In genomic region chr13:100525453-100526298, GRCh38 we compare ENCODE assay signal across 21 cellular contexts.
A peak's percentile ranks its signal among the peaks of the same experiment; 100 is the strongest.
DNase-seq lines count a peak whose midpoint lies in the region; ATAC-seq and TF ChIP-seq lines count a peak whose summit lies in the region.
"Had no signal": no experiment of that assay in that cellular context is flagged by ENCODE, and none has a peak within 500 bp of the region (broad histone marks: within the 10 kb centered on the region; RNA-seq: fewer than 3 reads in every experiment).

No MANE protein-coding gene starts in this region.

- H3K36me3 ChIP-seq in GM23338 (ENCODE audit: insufficient read depth) (0 out of 2 replicates have a peak, but pooled peaks cover under 1% of the 10 kb centered on the region), neural progenitor cell (no peaks in the 10 kb centered on the region), tibial nerve (peaks cover 0 to 38% (median 2%) of the 10 kb centered on the region in 3 donors), esophagus muscularis mucosa (peaks cover 7 to 50% (median 29%) of the 10 kb centered on the region in 4 donors)

- H3K27me3 Mint-ChIP-seq in GM23338 (ENCODE audit: insufficient read depth, low read depth, poor library complexity) (peaks cover 16% of the 10 kb centered on the region), WTC11 (ENCODE audit: low read depth) (no peaks in the 10 kb centered on the region), neural progenitor cell (ENCODE audit: insufficient read depth, low read depth) (peaks cover 5% of the 10 kb centered on the region)
- H3K27me3 Mint-ChIP-seq: activated naive CD8-positive, alpha-beta T cell; B cell; CD8-positive, alpha-beta memory T cell had no signal

- no peaks in the 10 kb centered on the region for H3K27me3 ChIP-seq in GM23338 (ENCODE audit: insufficient read depth)
- H3K27me3 ChIP-seq in foreskin keratinocyte, result no peaks in the 10 kb centered on the region
- H3K27me3 ChIP-seq in neural progenitor cell, result no peaks in the 10 kb centered on the region
- no peaks in the 10 kb centered on the region for H3K27me3 ChIP-seq in tibial nerve
- no peaks in the 10 kb centered on the region for H3K27me3 ChIP-seq in esophagus muscularis mucosa
- H3K27me3 ChIP-seq: tibial artery had no signal

- DNase-seq in GM23338 (ENCODE audit: low spot score) (no peak), WTC11 (ENCODE audit: low spot score) (no peak), foreskin keratinocyte (no peak), neural progenitor cell (ENCODE audit: low spot score) (no peak), H4 (ENCODE audit: low spot score) (no peak), NCI-H2227 (lab: John Stamatoyannopoulos, UW; ENCODE audit: unreplicated experiment) (no peak), tibial nerve (ENCODE audit: low spot score in 2 of 2) (no peak), esophagus muscularis mucosa (ENCODE audit: extremely low spot score) (no peak)
- DNase-seq: ACHN; activated CD4-positive, alpha-beta T cell treated with anti-CD3 and anti-CD28 coated beads for 48 hours; activated effector memory CD4-positive, alpha-beta T cell treated with Interleukin-2 at 50 U/mL for 16 hours; CD8-positive, alpha-beta memory T cell; cortex of kidney; head of caudate nucleus; SHP77 treated with DMSO at 0.1 percent for 48 hours; spleen; T-helper 2 cell; tibial artery had no signal

- TF ChIP-seq EP300 in tibial nerve (IDR thresholded peaks at IDR 0.05), result no peak
- TF ChIP-seq EP300 in esophagus muscularis mucosa (IDR thresholded peaks at IDR 0.05), result no peak

- no peak overlapping the region for H3K27ac ChIP-seq in GM23338 (ENCODE audit: low read depth)
- no peak overlapping the region for H3K27ac ChIP-seq in foreskin keratinocyte
- no peak overlapping the region for H3K27ac ChIP-seq in neural progenitor cell
- no peak overlapping the region for H3K27ac ChIP-seq in tibial nerve
- no peak overlapping the region for H3K27ac ChIP-seq in esophagus muscularis mucosa (replicated peaks in 1 of 4)
- H3K27ac ChIP-seq: spleen, tibial artery, VCaP had no signal

- H3K4me1 Mint-ChIP-seq in GM23338 (peaks cover 62% of the 10 kb centered on the region), WTC11 (peaks cover 62% of the 10 kb centered on the region), neural progenitor cell (peaks cover 57% of the 10 kb centered on the region)

- H3K27ac Mint-ChIP-seq in GM23338 (no peak overlapping the region), WTC11 (peak overlapping the region; percentile 33; the same call in 1 of the 2 replicates), neural progenitor cell (peak overlapping the region; percentile 57)
- H3K27ac Mint-ChIP-seq: activated naive CD8-positive, alpha-beta T cell; B cell had no signal

- H3K9me2 ChIP-seq in GM23338 (ENCODE audit: insufficient read depth), result no peaks in the 10 kb centered on the region

- TF ChIP-seq CTCF in GM23338 (conservative IDR thresholded peaks at IDR 0.05; ENCODE audit: low read depth in 2 of 2), result no peak
- TF ChIP-seq CTCF in WTC11 (IDR thresholded peaks at IDR 0.05), result no peak
- no peak for TF ChIP-seq CTCF in foreskin keratinocyte (conservative IDR thresholded peaks at IDR 0.05)
- TF ChIP-seq CTCF in neural progenitor cell (IDR thresholded peaks at IDR 0.05), result no peak
- no peak for TF ChIP-seq CTCF in tibial nerve (IDR thresholded peaks at IDR 0.05)
- TF ChIP-seq CTCF in esophagus muscularis mucosa (IDR thresholded peaks at IDR 0.05), result no peak

- H3K4me3 Mint-ChIP-seq in GM23338 (no peak overlapping the region), WTC11 (no peak overlapping the region), neural progenitor cell (no peak overlapping the region)
- H3K4me3 Mint-ChIP-seq: activated naive CD8-positive, alpha-beta T cell; B cell; CD8-positive, alpha-beta memory T cell had no signal

- H3K36me3 Mint-ChIP-seq in GM23338 (ENCODE audit: low read depth) (peaks cover 10% of the 10 kb centered on the region; the same call in 2 of the 3 replicates), WTC11 (peaks cover 17% of the 10 kb centered on the region), neural progenitor cell (peaks cover 22% of the 10 kb centered on the region)

- H3F3A ChIP-seq in GM23338 (replicated peaks; ENCODE audit: low read depth) (peaks cover 3% of the 10 kb centered on the region; the same call in 1 of the 2 replicates), neural progenitor cell (ENCODE audit: low read depth) (peaks cover 19% of the 10 kb centered on the region)

- CTCF ChIA-PET in WTC11 (lab: Charles Lee), result interaction anchor here (0.6 to 2.0 kb wide), 8 partner anchors 11 to 869 kb away, joined by 3 to 9 read pairs (median 4); no protein-coding TSS in a partner anchor

- peak; percentile 13 for ATAC-seq in GM23338
- ATAC-seq in WTC11, result peak; percentile 9
- peak; percentile 20 for ATAC-seq in foreskin keratinocyte

- no peaks in the 10 kb centered on the region; the same call in 2 of the 3 replicates for H3K9me3 Mint-ChIP-seq in GM23338
- no peaks in the 10 kb centered on the region for H3K9me3 Mint-ChIP-seq in WTC11
- H3K9me3 Mint-ChIP-seq in neural progenitor cell, result no peaks in the 10 kb centered on the region
- H3K9me3 Mint-ChIP-seq: CD8-positive, alpha-beta memory T cell had no signal

- no peaks in the 10 kb centered on the region for H4K20me1 ChIP-seq in GM23338 (replicated peaks; ENCODE audit: insufficient read depth)
- no peaks in the 10 kb centered on the region for H4K20me1 ChIP-seq in neural progenitor cell (ENCODE audit: low read depth)

- intact Hi-C loops in esophagus muscularis mucosa (cut with DNase I), result no loop called here

- TF ChIP-seq POLR2A in tibial nerve (IDR thresholded peaks at IDR 0.05) (no peak), esophagus muscularis mucosa (IDR thresholded peaks at IDR 0.05; ENCODE audit: low read depth) (no peak)

- H3K4me1 ChIP-seq in GM23338 (ENCODE audit: insufficient read depth), result peaks cover 45% of the 10 kb centered on the region
- H3K4me1 ChIP-seq in foreskin keratinocyte, result no peaks in the 10 kb centered on the region
- peaks cover 32% of the 10 kb centered on the region for H3K4me1 ChIP-seq in neural progenitor cell
- no peaks in the 10 kb centered on the region for H3K4me1 ChIP-seq in tibial nerve
- H3K4me1 ChIP-seq in esophagus muscularis mucosa, result no peaks in the 10 kb centered on the region
- H3K4me1 ChIP-seq: tibial artery had no signal

- H2AFZ ChIP-seq in GM23338, result no peak overlapping the region
- no peak overlapping the region for H2AFZ ChIP-seq in neural progenitor cell (replicated peaks)

- H3K9me3 ChIP-seq in neural progenitor cell (ENCODE audit: low read depth) (no peaks in the 10 kb centered on the region), tibial nerve (no peaks in the 10 kb centered on the region), esophagus muscularis mucosa (no peaks in the 10 kb centered on the region)
- H3K9me3 ChIP-seq: spleen, tibial artery had no signal

- H3K4me2 ChIP-seq in GM23338 (no peak overlapping the region), neural progenitor cell (no peak overlapping the region)

- no peaks in the 10 kb centered on the region for H3K79me2 ChIP-seq in GM23338 (replicated peaks; ENCODE audit: insufficient read depth)
- H3K79me2 ChIP-seq in neural progenitor cell (ENCODE audit: low read depth), result no peaks in the 10 kb centered on the region

- no peak overlapping the region for H3K9ac ChIP-seq in neural progenitor cell

- 79 to 81% methylated on average over 15 to 17 of the region's 17 CpGs for WGBS in tibial nerve, 2 donors
- 82% methylated on average over 8 of the region's 17 CpGs for WGBS in esophagus muscularis mucosa

- POLR2A ChIA-PET in WTC11 (lab: Charles Lee), result interaction anchor here (0.9 kb wide), 1 partner anchor 8 kb away, joined by 3 read pairs; no protein-coding TSS in a partner anchor

- H3K4me3 ChIP-seq in GM23338 (no peak overlapping the region), neural progenitor cell (no peak overlapping the region), tibial nerve (no peak overlapping the region), esophagus muscularis mucosa (no peak overlapping the region)
- H3K4me3 ChIP-seq: spleen, tibial artery had no signal

TF ChIP-seq in GM23338, 12 proteins besides CTCF, POLR2A, EP300 and RAD21:
- no peak for TF ChIP-seq JUNB (IDR thresholded peaks at IDR 0.05; ENCODE audit: unreplicated experiment)
- TF ChIP-seq ZNF114 (CRISPR knock-in tag; IDR thresholded peaks at IDR 0.05), result no peak

TF ChIP-seq in WTC11, 78 proteins besides CTCF, POLR2A, EP300 and RAD21:
- TF ChIP-seq GABPB1 (CRISPR knock-in tag; IDR thresholded peaks at IDR 0.05), result peak; percentile 66
- TF ChIP-seq ARID4B (CRISPR knock-in tag; IDR thresholded peaks at IDR 0.05; ENCODE audit: borderline replicate concordance), result no peak
- TF ChIP-seq NFYB (CRISPR knock-in tag; conservative IDR thresholded peaks at IDR 0.05; ENCODE audit: low read depth), result no peak
TF ChIP-seq in WTC11: peak in this region for 1.
